ENCODE assay signal across 12 cellular contexts in the genomic region with DNA sequence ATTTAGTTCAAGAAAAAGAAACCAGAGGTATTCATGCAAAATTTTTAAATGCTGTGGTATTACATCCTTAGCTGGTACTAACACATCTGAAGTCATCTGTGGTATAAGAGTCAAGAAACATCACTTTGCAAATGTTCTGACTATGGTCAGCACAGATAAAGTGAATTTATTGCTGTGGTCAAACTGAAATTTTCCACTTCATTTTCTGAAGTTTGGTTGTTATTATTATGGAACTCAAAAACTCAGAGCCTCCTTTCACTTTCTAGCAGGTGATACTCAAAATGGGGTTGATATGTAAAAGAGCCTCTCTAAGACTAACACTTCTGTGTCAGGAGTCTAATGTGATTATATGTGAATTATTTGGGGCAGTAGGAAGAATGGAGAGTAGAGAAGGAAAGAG.
DNase-seq lines count a peak whose midpoint lies in the region; ATAC-seq, FAIRE-seq and TF ChIP-seq lines count a peak whose summit lies in the region.
"Had no signal": no experiment of that assay in that cellular context is flagged by ENCODE, and none has a peak within 500 bp of the region (broad histone marks: within the 10 kb centered on the region; RNA-seq: fewer than 3 reads in every experiment).

No MANE protein-coding gene starts in this region.

- intact Hi-C loops in right lobe of liver (cut with DNase I): no loop called here

- no peak overlapping the region for H3K9ac ChIP-seq in KMS-11

- H4K20me1 ChIP-seq in DOHH2 (ENCODE audit: control insufficient read depth, insufficient read depth, low read depth, low read length) (no peaks in the 10 kb centered on the region), KMS-11 (ENCODE audit: insufficient read depth) (no peaks in the 10 kb centered on the region)

- no peaks in the 10 kb centered on the region for H3K79me2 ChIP-seq in DOHH2 (ENCODE audit: control insufficient read depth, low read length)
- H3K79me2 ChIP-seq in KMS-11 (ENCODE audit: insufficient read depth, low read depth): no peaks in the 10 kb centered on the region; the same call in 1 of the 2 replicates

- H3K36me3 ChIP-seq in DOHH2 (ENCODE audit: control insufficient read depth, low read length): no peaks in the 10 kb centered on the region
- no peaks in the 10 kb centered on the region for H3K36me3 ChIP-seq in KMS-11 (ENCODE audit: insufficient read depth)
- no peaks in the 10 kb centered on the region for H3K36me3 ChIP-seq in right lobe of liver
- H3K36me3 ChIP-seq: neutrophil had no signal

- H3K27me3 ChIP-seq in DOHH2 (ENCODE audit: control insufficient read depth, low read length) (no peaks in the 10 kb centered on the region), KMS-11 (ENCODE audit: insufficient read depth, low read depth) (no peaks in the 10 kb centered on the region), right lobe of liver (no peaks in the 10 kb centered on the region)
- H3K27me3 ChIP-seq: neutrophil had no signal

- TF ChIP-seq CTCF in DOHH2 (IDR thresholded peaks at IDR 0.05; ENCODE audit: low read depth, low read length, poor library complexity, severe bottlenecking): no peak
- TF ChIP-seq CTCF in KMS-11 (conservative IDR thresholded peaks at IDR 0.05; ENCODE audit: low read depth, low read length): no peak
- TF ChIP-seq CTCF in right lobe of liver (IDR thresholded peaks at IDR 0.05): no peak
- TF ChIP-seq CTCF in D721Med (IDR thresholded peaks at IDR 0.05; ENCODE audit: insufficient read depth, missing control alignments): no peak

- no peaks in the 10 kb centered on the region for H3K9me3 ChIP-seq in DOHH2 (ENCODE audit: control insufficient read depth, insufficient read depth, low read length)
- H3K9me3 ChIP-seq in right lobe of liver: no peaks in the 10 kb centered on the region
- H3K9me3 ChIP-seq: neutrophil had no signal

- H3K4me2 ChIP-seq in DOHH2 (ENCODE audit: low read length) (peak overlapping the region; percentile 18; the same call in 1 of the 2 replicates), KMS-11 (peak overlapping the region; percentile 0; the same call in 1 of the 2 replicates)

- ATAC-seq in GM19328 (IDR thresholded peaks at IDR 0.05; ENCODE audit: unreplicated experiment) (peak; percentile 88), HG02840 (IDR thresholded peaks at IDR 0.05; ENCODE audit: low FRiP score, unreplicated experiment) (peak; percentile 84), right lobe of liver (no peak)
- ATAC-seq: effector memory CD8-positive, alpha-beta T cell had no signal

- H3K27ac ChIP-seq in DOHH2 (ENCODE audit: low read depth, low read length): no peak overlapping the region
- H3K27ac ChIP-seq in KMS-11: no peak overlapping the region
- H3K27ac ChIP-seq in right lobe of liver: no peak overlapping the region
- H3K27ac ChIP-seq: neutrophil had no signal

- no peak for DNase-seq in pons (ENCODE audit: low spot score)
- DNase-seq in right lobe of liver: no peak
- DNase-seq in stimulated activated naive CD4-positive, alpha-beta T cell treated with Interleukin-2 at 50 U/mL for 16 hours (lab: John Stamatoyannopoulos, UW): no peak
- DNase-seq in D721Med (ENCODE audit: insufficient read length, low spot score): no peak
- DNase-seq: activated naive CD4-positive, alpha-beta T cell treated with Interleukin-2 at 50 U/mL for 16 hours; effector memory CD8-positive, alpha-beta T cell; NCI-H526 had no signal

- H3F3A ChIP-seq in DOHH2 (ENCODE audit: control insufficient read depth, insufficient read depth): no peaks in the 10 kb centered on the region

- no peak for TF ChIP-seq POLR2A in right lobe of liver (IDR thresholded peaks at IDR 0.05)

- H3K4me1 ChIP-seq in DOHH2 (ENCODE audit: control insufficient read depth, low read length) (peaks cover 11% of the 10 kb centered on the region), KMS-11 (ENCODE audit: low read depth, poor library complexity, severe bottlenecking) (peaks cover 20% of the 10 kb centered on the region), right lobe of liver (peaks cover 0 to 26% (median 7%) of the 10 kb centered on the region in 4 donors)

- no peaks in the 10 kb centered on the region for H3K9me2 ChIP-seq in DOHH2 (replicated peaks; ENCODE audit: control insufficient read depth, low read length)

- H2AFZ ChIP-seq in KMS-11 (ENCODE audit: low read depth): no peak overlapping the region

- H3K4me3 ChIP-seq in DOHH2 (ENCODE audit: low read length) (no peak overlapping the region), KMS-11 (IDR thresholded peaks at IDR 0.05; ENCODE audit: insufficient read depth, low read depth, low read length) (no peak overlapping the region), right lobe of liver (no peak overlapping the region)

- FAIRE-seq in D721Med (lab: Jason Lieb, UNC): no peak

Comparison
In these comparisons a context has a peak if more than half of its experiments do, and no peak if none do; other contexts are left out.
1. ATAC-seq: peak in GM19328 (single experiment) and HG02840 (single experiment); none in right lobe of liver (0 of 4).